In genomic region chr1:1597275-1597930, GRCh38 we compare ENCODE assay signal across 9 cellular contexts. TPM values are rescaled to one million over a fixed set of nuclear protein-coding genes. Genes with fewer than 3 reads are reported as not detected.
DNase-seq lines count a peak whose midpoint lies in the region; ATAC-seq and TF ChIP-seq lines count a peak whose summit lies in the region.
"Had no signal": no experiment of that assay in that cellular context is flagged by ENCODE, and none has a peak within 500 bp of the region (broad histone marks: within the 10 kb centered on the region; RNA-seq: fewer than 3 reads in every experiment).

No MANE protein-coding gene starts in this region.

- H3K4me1 Mint-ChIP-seq in CD4-positive, alpha-beta T cell (ENCODE audit: low read depth): peaks cover 4% of the 10 kb centered on the region
- peaks cover 8% of the 10 kb centered on the region for H3K4me1 Mint-ChIP-seq in activated naive CD8-positive, alpha-beta T cell treated with anti-CD3 and anti-CD28 coated beads, Interleukin-2, amount 50 U/mL, for 24 hours

- RAD21 ChIA-PET in HCT116 (lab: Charles Lee; ENCODE audit: low non-redundant PET in 1 of 2, low total read pairs in 2 of 2, uncharacterized antibody in 2 of 2, unreplicated experiment in 2 of 2): no interaction called here

- ATAC-seq in CD4-positive, alpha-beta T cell (ENCODE audit: poor library complexity): peak; percentile 56
- ATAC-seq in HCT116 (peak; percentile 73), upper lobe of left lung (ENCODE audit: low FRiP score in 2 of 2) (no peak)
- peak; percentile 43 for ATAC-seq in activated naive CD8-positive, alpha-beta T cell treated with anti-CD3 and anti-CD28 coated beads, Interleukin-2, amount 50 U/mL, for 24 hours

- no peak overlapping the region for H3K27ac ChIP-seq in CD4-positive, alpha-beta T cell (ENCODE audit: low read depth, low read length)
- H3K27ac ChIP-seq in HCT116 (ENCODE audit: low read depth, low read length): no peak overlapping the region; the same call in 1 of the 2 replicates
- no peak overlapping the region for H3K27ac ChIP-seq in liver (ENCODE audit: low read depth in 1 of 2, low read length in 2 of 2)
- H3K27ac ChIP-seq in upper lobe of left lung: no peak overlapping the region

- H3K4me1 ChIP-seq in HCT116 (ENCODE audit: control insufficient read depth in 1 of 2, insufficient read depth in 2 of 2, low read length in 2 of 2): peaks cover 10 to 34% of the 10 kb centered on the region in 2 experiments; a peak in 3 of 4 replicates
- H3K4me1 ChIP-seq in liver (ENCODE audit: control insufficient read depth in 4 of 4, insufficient read depth in 4 of 4, low read length in 3 of 4): peaks cover 2 to 22% (median 13%) of the 10 kb centered on the region in 4 donors
- peaks cover 12 to 25% (median 19%) of the 10 kb centered on the region in 4 donors for H3K4me1 ChIP-seq in upper lobe of left lung

- no peak overlapping the region for H2AFZ ChIP-seq in HCT116 (ENCODE audit: low read depth, low read length, poor library complexity, severe bottlenecking)

- BruUV-seq in HCT116 (replicated peaks; lab: Mats Ljungman, UMichigan): no TSS peak

- no peaks in the 10 kb centered on the region for H3K36me3 ChIP-seq in HCT116 (ENCODE audit: control insufficient read depth in 1 of 2, insufficient read depth in 2 of 2, low read length in 2 of 2)
- no peaks in the 10 kb centered on the region for H3K36me3 ChIP-seq in liver (ENCODE audit: control insufficient read depth in 4 of 4, insufficient read depth in 3 of 4, low read depth in 1 of 4, low read length in 3 of 4)
- H3K36me3 ChIP-seq in upper lobe of left lung: no peaks in the 10 kb centered on the region

- peak overlapping the region; percentile 73 for H3K4me3 Mint-ChIP-seq in CD4-positive, alpha-beta T cell
- peak overlapping the region; percentile 11 for H3K4me3 Mint-ChIP-seq in activated naive CD8-positive, alpha-beta T cell treated with anti-CD3 and anti-CD28 coated beads, Interleukin-2, amount 50 U/mL, for 24 hours

- H4K20me1 ChIP-seq in HCT116 (ENCODE audit: insufficient read depth): no peaks in the 10 kb centered on the region

- TF ChIP-seq EP300 in upper lobe of left lung (IDR thresholded peaks at IDR 0.05): no peak

- H3K4me2 ChIP-seq in HCT116 (ENCODE audit: low read length): peak overlapping the region; percentile 65

- no peaks in the 10 kb centered on the region for H3K27me3 ChIP-seq in CD4-positive, alpha-beta T cell (ENCODE audit: control insufficient read depth, insufficient read depth, low read length)
- H3K27me3 ChIP-seq in HCT116 (ENCODE audit: insufficient read depth, low read length) (peaks cover 11% of the 10 kb centered on the region; the same call in 1 of the 2 replicates), liver (ENCODE audit: control insufficient read depth in 4 of 4, insufficient read depth in 4 of 4, low read length in 3 of 4) (peaks cover 0 to 11% (median 2%) of the 10 kb centered on the region in 4 donors), upper lobe of left lung (peaks cover 0 to 4% (median 1%) of the 10 kb centered on the region in 4 donors)

- H3K4me3 ChIP-seq in HCT116 (replicated peaks in 1 of 2; ENCODE audit: low read depth in 1 of 2, low read length in 2 of 2) (peak overlapping the region in 1 of 2 experiments; percentile 16; a peak in 1 of 4 replicates), liver (ENCODE audit: low read depth in 1 of 3, low read length in 3 of 3) (no peak overlapping the region), upper lobe of left lung (no peak overlapping the region), lower leg skin (ENCODE audit: low read depth, poor library complexity, severe bottlenecking) (no peak overlapping the region)

- POLR2A ChIA-PET in CD4-positive, alpha-beta T cell (lab: Charles Lee): interaction anchor here (3.3 kb wide), 1 partner anchor 17 kb away, joined by 21 read pairs; the partner anchor contains the start of gene MIB2
- POLR2A ChIA-PET in HCT116 (lab: Charles Lee): no interaction called here

- H3K9me2 ChIP-seq in HCT116 (ENCODE audit: insufficient read depth): no peaks in the 10 kb centered on the region

- DNase-seq in CD4-positive, alpha-beta T cell: no peak
- DNase-seq in HCT116 (ENCODE audit: low read depth, low spot score) (no peak), NCI-H345 treated with DMSO at 0.1 percent for 48 hours (lab: John Stamatoyannopoulos, UW; ENCODE audit: unreplicated experiment) (no peak), SW480 (ENCODE audit: low spot score) (no peak), upper lobe of left lung (no peak), lower leg skin (ENCODE audit: low spot score in 2 of 2) (no peak)
- peak; percentile 23 for DNase-seq in activated naive CD8-positive, alpha-beta T cell treated with anti-CD3 and anti-CD28 coated beads, Interleukin-2, amount 50 U/mL, for 24 hours

- H3K9me3 Mint-ChIP-seq in CD4-positive, alpha-beta T cell: no peaks in the 10 kb centered on the region
- no peaks in the 10 kb centered on the region for H3K9me3 Mint-ChIP-seq in activated naive CD8-positive, alpha-beta T cell treated with anti-CD3 and anti-CD28 coated beads, Interleukin-2, amount 50 U/mL, for 24 hours

- no peaks in the 10 kb centered on the region for H3K9me3 ChIP-seq in CD4-positive, alpha-beta T cell (ENCODE audit: control insufficient read depth, low read length)
- H3K9me3 ChIP-seq in HCT116 (ENCODE audit: control insufficient read depth in 1 of 2, insufficient read depth in 1 of 2, low read depth in 1 of 2, low read length in 2 of 2) (no peaks in the 10 kb centered on the region), liver (ENCODE audit: control insufficient read depth in 4 of 4, low read length in 3 of 4) (no peaks in the 10 kb centered on the region), upper lobe of left lung (no peaks in the 10 kb centered on the region)

- no peaks in the 10 kb centered on the region for H3K27me3 Mint-ChIP-seq in CD4-positive, alpha-beta T cell
- H3K27me3 Mint-ChIP-seq in activated naive CD8-positive, alpha-beta T cell treated with anti-CD3 and anti-CD28 coated beads, Interleukin-2, amount 50 U/mL, for 24 hours: peaks cover 9% of the 10 kb centered on the region

- no peak for TF ChIP-seq CTCF in CD4-positive, alpha-beta T cell (IDR thresholded peaks at IDR 0.05)
- TF ChIP-seq CTCF in HCT116 (IDR thresholded peaks at IDR 0.05 in 2 of 3, conservative IDR thresholded peaks at IDR 0.05 in 1 of 3; ENCODE audit: borderline replicate concordance in 1 of 3, insufficient read depth in 1 of 3, low read depth in 2 of 3, low read length in 2 of 3): peak in 2 of 3 experiments; percentile 47 to 68; a peak in 4 of 6 replicates
- peak; percentile 14 for TF ChIP-seq CTCF in liver (IDR thresholded peaks at IDR 0.05; ENCODE audit: low read depth, low read length, missing input control)
- peak in 3 of 6 experiments; percentile 13 to 53 (median 24) for TF ChIP-seq CTCF in upper lobe of left lung (IDR thresholded peaks at IDR 0.05)
- no peak for TF ChIP-seq CTCF in lower leg skin (IDR thresholded peaks at IDR 0.05)

- intact Hi-C loops in CD4-positive, alpha-beta T cell (cut with DNase I, micrococcal nuclease): no loop called here
- intact Hi-C loops in HCT116 (cut with micrococcal nuclease): no loop called here
- intact Hi-C loops in lower leg skin (cut with DNase I; ENCODE audit: low total_unique reads): no loop called here

- no peak for TF ChIP-seq POLR2A in HCT116 (IDR thresholded peaks at IDR 0.05; ENCODE audit: borderline replicate concordance, extremely low read depth, insufficient read depth, insufficient read length)
- no peak for TF ChIP-seq POLR2A in upper lobe of left lung (IDR thresholded peaks at IDR 0.05)
- TF ChIP-seq POLR2A in lower leg skin (IDR thresholded peaks at IDR 0.05): no peak

- no peak overlapping the region for H3K27ac Mint-ChIP-seq in CD4-positive, alpha-beta T cell
- H3K27ac Mint-ChIP-seq in activated naive CD8-positive, alpha-beta T cell treated with anti-CD3 and anti-CD28 coated beads, Interleukin-2, amount 50 U/mL, for 24 hours: no peak overlapping the region

- no peaks in the 10 kb centered on the region for H3K36me3 Mint-ChIP-seq in CD4-positive, alpha-beta T cell (ENCODE audit: low read depth)
- H3K36me3 Mint-ChIP-seq in activated naive CD8-positive, alpha-beta T cell treated with anti-CD3 and anti-CD28 coated beads, Interleukin-2, amount 50 U/mL, for 24 hours (ENCODE audit: low read depth): no peaks in the 10 kb centered on the region

- H3K9ac ChIP-seq in HCT116 (ENCODE audit: low read length) (no peak overlapping the region), liver (ENCODE audit: low read depth in 1 of 2, low read length in 2 of 2) (no peak overlapping the region)

- 28% methylated on average over 15 of the region's 16 CpGs for WGBS in liver
- 19 to 35% methylated on average over 7 to 10 of the region's 16 CpGs for WGBS in upper lobe of left lung, 2 donors
- WGBS in lower leg skin, 2 donors: 21 to 38% methylated on average over 7 to 13 of the region's 16 CpGs

- CTCF ChIA-PET in CD4-positive, alpha-beta T cell (lab: Charles Lee): no interaction called here
- CTCF ChIA-PET in HCT116 (lab: Charles Lee): no interaction called here

- TF ChIP-seq RAD21 in HCT116 (IDR thresholded peaks at IDR 0.05; ENCODE audit: low read depth): no peak
- TF ChIP-seq RAD21 in liver (IDR thresholded peaks at IDR 0.05): no peak

- no peaks in the 10 kb centered on the region for H3K79me2 ChIP-seq in HCT116 (ENCODE audit: insufficient read depth, low read length)

RNA-seq across cellular contexts. Expression of gene FNDC10, which starts 2.5 kb away (rescaled TPM):
- total RNA-seq in CD4-positive, alpha-beta T cell: 1 to 10 TPM; 1.0 to 1.3 TPM
- total RNA-seq in HCT116 (2021; ENCODE audit: unreplicated experiment) (8.4 TPM), liver (under 1 TPM; 0.08 to 0.37 TPM), upper lobe of left lung (10 to 100 TPM in 4 of 6 donors, 1 to 10 TPM in 2; 8.7 to 21.0 (median 12.4) TPM), lower leg skin (10 to 100 TPM; 10.5 to 18.9 (median 13.3) TPM)
- polyA plus RNA-seq in HCT116 (2012): 4.1 and 6.1 TPM in 2 replicates
- polyA plus RNA-seq in liver: under 1 TPM; 0.13 to 0.58 TPM

RNA-seq across cellular contexts. Expression of gene MIB2, which starts 17.9 kb away (rescaled TPM):
- total RNA-seq in CD4-positive, alpha-beta T cell: 10 to 100 TPM; 58.3 to 59.4 TPM
- total RNA-seq in HCT116 (2021; ENCODE audit: unreplicated experiment) (194 TPM), liver (10 to 100 TPM; 19.8 to 33.0 TPM), upper lobe of left lung (100 to 1,000 TPM in 3 of 6 donors, 10 to 100 TPM in 3; 52.7 to 284 (median 84.7) TPM), lower leg skin (100 to 1,000 TPM; 117 to 216 (median 138) TPM)
- polyA plus RNA-seq in HCT116 (2012): 136 and 167 TPM in 2 replicates
- 10 to 100 TPM in 1 of 2 donors, 1 to 10 TPM in 1; 9.8 to 18.7 TPM for polyA plus RNA-seq in liver

RNA-seq across cellular contexts. Expression of gene SSU72, which starts 22.7 kb away (rescaled TPM):
- 100 to 1,000 TPM in 1 of 2 experiments, 10 to 100 TPM in 1; 95.4 to 101 TPM for total RNA-seq in CD4-positive, alpha-beta T cell
- total RNA-seq in HCT116 (2021; ENCODE audit: unreplicated experiment) (134 TPM), liver (10 to 100 TPM; 35.4 to 40.4 TPM), upper lobe of left lung (100 to 1,000 TPM; 122 to 174 (median 146) TPM), lower leg skin (100 to 1,000 TPM in 3 of 4 donors, 10 to 100 TPM in 1; 96.4 to 163 (median 123) TPM)
- polyA plus RNA-seq in HCT116 (2012): 76.4 and 94.8 TPM in 2 replicates
- polyA plus RNA-seq in liver: 10 to 100 TPM; 48.2 to 57.4 TPM

RNA-seq across cellular contexts. Expression of gene MMP23B, which starts 34.6 kb away (rescaled TPM):
- total RNA-seq in CD4-positive, alpha-beta T cell: 1 to 10 TPM; 3.0 to 3.7 TPM
- 8.7 TPM for total RNA-seq in HCT116 (2021; ENCODE audit: unreplicated experiment)
- 0.87 and 1.5 TPM in 2 replicates for polyA plus RNA-seq in HCT116 (2012)
- total RNA-seq in liver: 1 to 10 TPM; 1.6 to 4.2 TPM
- polyA plus RNA-seq in liver: 1 to 10 TPM in 1 of 2 donors, under 1 TPM in 1; 0.92 to 1.5 TPM
- total RNA-seq in upper lobe of left lung: 10 to 100 TPM in 5 of 6 donors, not detected in 1; 13.6 to 79.3 (median 33.0) TPM
- 1 to 10 TPM; 2.1 to 3.9 (median 3.2) TPM for total RNA-seq in lower leg skin
- total RNA-seq: HT1080 had no signal

RNA-seq across cellular contexts. Expression of gene TMEM240, which starts 57.0 kb away (rescaled TPM):
- 1 to 10 TPM in 1 of 2 experiments, under 1 TPM in 1; 0.75 to 1.5 TPM for total RNA-seq in CD4-positive, alpha-beta T cell
- total RNA-seq in HCT116 (2021; ENCODE audit: unreplicated experiment) (2.3 TPM), liver (under 1 TPM; 0.14 to 0.33 TPM), upper lobe of left lung (1 to 10 TPM in 5 of 6 donors, not detected in 1; 1.8 to 3.6 (median 3.1) TPM), lower leg skin (1 to 10 TPM in 2 of 4 donors, under 1 TPM in 1, not detected in 1; 0.57 to 2.6 (median 2.0) TPM)
- polyA plus RNA-seq in HCT116 (2012): 1.1 and 1.6 TPM in 2 replicates
- under 1 TPM in 1 of 2 donors, not detected in 1; 0.33 TPM for polyA plus RNA-seq in liver

Comparison
In these comparisons a context has a peak if more than half of its experiments do, and no peak if none do; other contexts are left out.
1. ATAC-seq: peak in CD4-positive, alpha-beta T cell (single experiment), HCT116 (single experiment) and activated naive CD8-positive, alpha-beta T cell treated with anti-CD3 and anti-CD28 coated beads, Interleukin-2, amount 50 U/mL, for 24 hours (single experiment); none in upper lobe of left lung (0 of 2).
2. CTCF ChIP-seq: peak in HCT116 (2 of 3) and liver (single experiment); none in CD4-positive, alpha-beta T cell (single experiment) and lower leg skin (0 of 3).